ENCODE assay signal across 8 cellular contexts in genomic region chr3:179603831-179604230, GRCh38. TPM values are rescaled to one million over a fixed set of nuclear protein-coding genes. Genes with fewer than 3 reads are reported as not detected.
DNase-seq lines count a peak whose midpoint lies in the region; ATAC-seq and TF ChIP-seq lines count a peak whose summit lies in the region.

No MANE protein-coding gene starts in this region.

- H3K27ac Mint-ChIP-seq in brain (peak overlapping the region; percentile 97 to 100 (median 98)), memory B cell (peak overlapping the region; percentile 99)

- H3K27ac ChIP-seq in 22Rv1: peak overlapping the region; percentile 71

- H3K4me3 ChIP-seq in HFF-Myc (replicated peaks; ENCODE audit: low read depth, low read length): peak overlapping the region; percentile 85

- H3K4me1 Mint-ChIP-seq in brain (peaks cover 55% of the 10 kb centered on the region), memory B cell (peaks cover 24% of the 10 kb centered on the region)

- H3K4me3 Mint-ChIP-seq in brain: peak overlapping the region; percentile 99 to 100 (median 99)
- peak overlapping the region; percentile 100 for H3K4me3 Mint-ChIP-seq in memory B cell

- H3K36me3 Mint-ChIP-seq in brain (peaks cover 26% of the 10 kb centered on the region), memory B cell (peaks cover 16% of the 10 kb centered on the region)

- DNase-seq in HFF-Myc (ENCODE audit: extremely low read depth, low read depth): no peak
- no peak for DNase-seq in memory B cell (ENCODE audit: low spot score in 2 of 2)
- no peak for DNase-seq in HCEC 1CT
- DNase-seq in NCI-H2171 treated with DMSO at 0.1 percent for 48 hours (lab: John Stamatoyannopoulos, UW): no peak

- peaks cover 9% of the 10 kb centered on the region for H3K27me3 Mint-ChIP-seq in brain
- H3K27me3 Mint-ChIP-seq in memory B cell: no peaks in the 10 kb centered on the region

- H3K9me3 Mint-ChIP-seq in brain: no peaks in the 10 kb centered on the region
- no peaks in the 10 kb centered on the region for H3K9me3 Mint-ChIP-seq in memory B cell

- no peak for ATAC-seq in memory B cell (ENCODE audit: low read depth)
- no peak for ATAC-seq in GM19452 (IDR thresholded peaks at IDR 0.05; ENCODE audit: unreplicated experiment)
- no peak for ATAC-seq in HG03159 (IDR thresholded peaks at IDR 0.05; ENCODE audit: unreplicated experiment)

- no peak for TF ChIP-seq CTCF in 22Rv1 (IDR thresholded peaks at IDR 0.05)
- TF ChIP-seq CTCF in HFF-Myc (IDR thresholded peaks at IDR 0.05; ENCODE audit: low read depth, low read length, missing control alignments): no peak
- no peak for TF ChIP-seq CTCF in brain (conservative IDR thresholded peaks at IDR 0.05)

RNA-seq across cellular contexts. Expression of gene MRPL47, which starts 0.6 kb away (rescaled TPM):
- 25.4 TPM for polyA plus RNA-seq in brain (ENCODE audit: insufficient read depth, low read depth, low replicate concordance)

RNA-seq across cellular contexts. Expression of gene NDUFB5, which starts 0.8 kb away (rescaled TPM):
- 112 TPM for polyA plus RNA-seq in brain (ENCODE audit: insufficient read depth, low read depth, low replicate concordance)

RNA-seq across cellular contexts. Expression of gene ACTL6A, which starts 41.1 kb away (rescaled TPM):
- 104 TPM for polyA plus RNA-seq in brain (ENCODE audit: insufficient read depth, low read depth, low replicate concordance)

RNA-seq across cellular contexts. Expression of gene USP13, which starts 49.0 kb away (rescaled TPM):
- 10.8 TPM for polyA plus RNA-seq in brain (ENCODE audit: insufficient read depth, low read depth, low replicate concordance)
